In genomic region chr7:22419488-22419887, GRCh38 we compare ENCODE assay signal across 14 cellular contexts.
"Had no signal": no experiment of that assay in that cellular context is flagged by ENCODE, and none has a peak within 500 bp of the region (broad histone marks: within the 10 kb centered on the region; RNA-seq: fewer than 3 reads in every experiment).

No MANE protein-coding gene starts in this region.

- H3K4me1 ChIP-seq: gastroesophageal sphincter, sigmoid colon, transverse colon had no signal

- H3K36me3 ChIP-seq: gastroesophageal sphincter, sigmoid colon, transverse colon had no signal

- H3K27me3 ChIP-seq: gastroesophageal sphincter, sigmoid colon, transverse colon had no signal

- H3K4me3 ChIP-seq: gastroesophageal sphincter, psoas muscle, sigmoid colon, transverse colon had no signal

- ATAC-seq: activated T-helper 17 cell treated with anti-CD3 and anti-CD28 coated beads, Interleukin-2, amount 50 U/mL, for 72 hours; gastroesophageal sphincter; left ventricle myocardium superior had no signal

- H3K27ac ChIP-seq: gastroesophageal sphincter, psoas muscle, sigmoid colon, transverse colon had no signal

- DNase-seq: activated B cell treated with CpG ODN at 0.5 μM for 24 hours; activated CD4-positive, alpha-beta T cell treated with anti-CD3 and anti-CD28 coated beads, Interleukin-2, amount 10 ng/mL, durations not matched to agents 7 days and 5 days; activated CD8-positive, alpha-beta memory T cell treated with anti-CD3 and anti-CD28 coated beads for 24 hours; activated naive CD4-positive, alpha-beta T cell treated with anti-CD3 and anti-CD28 coated beads, Interleukin-2, amount 10 ng/mL, durations not matched to agents 7 days and 5 days; left ventricle myocardium superior; mesendoderm; psoas muscle; sigmoid colon; stimulated activated CD4-positive, alpha-beta T cell treated with anti-CD3 and anti-CD28 coated beads, Interleukin-12 subunit alpha, Interleukin-12 subunit beta, amount 100 ng/mL, for 4 hours; stimulated activated naive CD4-positive, alpha-beta T cell; substantia nigra; transverse colon had no signal

- H3K9me3 ChIP-seq: gastroesophageal sphincter, psoas muscle, sigmoid colon, transverse colon had no signal
